Comparison of ENCODE assay signal across 2 cellular contexts in genomic region chr1:6354659-6355317, GRCh38.
TF ChIP-seq lines count a peak whose summit lies in the region.

No MANE protein-coding gene starts in this region.

TF ChIP-seq in HCT116, 20 proteins besides CTCF, POLR2A, EP300 and RAD21:
- TF ChIP-seq CEBPB (IDR thresholded peaks at IDR 0.05; ENCODE audit: low read depth), result no peak
- TF ChIP-seq EZH2 (IDR thresholded peaks at IDR 0.05), result no peak
- no peak for TF ChIP-seq TCF7L2 (IDR thresholded peaks at IDR 0.05; ENCODE audit: borderline replicate concordance, extremely low read depth, insufficient read depth, insufficient read length)
- no peak for TF ChIP-seq SRF (IDR thresholded peaks at IDR 0.05; ENCODE audit: low read depth)
- no peak for TF ChIP-seq MAX (IDR thresholded peaks at IDR 0.05)
- TF ChIP-seq ATF3 (IDR thresholded peaks at IDR 0.05), result no peak
- no peak for TF ChIP-seq YY1 (IDR thresholded peaks at IDR 0.05; ENCODE audit: extremely low read depth, insufficient replicate concordance, low read depth, low read length)
- no peak for TF ChIP-seq EZH2phosphoT487 (IDR thresholded peaks at IDR 0.05; ENCODE audit: borderline replicate concordance)
- TF ChIP-seq EGR1 (IDR thresholded peaks at IDR 0.05; ENCODE audit: low read depth), result no peak
- no peak for TF ChIP-seq CBX3 (IDR thresholded peaks at IDR 0.05; ENCODE audit: low read depth)

TF ChIP-seq in WTC11, 78 proteins besides CTCF, POLR2A, EP300 and RAD21:
- TF ChIP-seq OVOL2 (CRISPR knock-in tag; IDR thresholded peaks at IDR 0.05; ENCODE audit: borderline replicate concordance), result no peak
- TF ChIP-seq ZNF396 (CRISPR knock-in tag; IDR thresholded peaks at IDR 0.05; ENCODE audit: borderline replicate concordance), result no peak
TF ChIP-seq in WTC11: peak in this region for 0.
